9 cellular contexts compared by ENCODE assay signal in genomic region chr3:186534113-186534669, GRCh38. TPM values are rescaled to one million over a fixed set of nuclear protein-coding genes. Genes with fewer than 3 reads are reported as not detected.
A peak's percentile ranks its signal among the peaks of the same experiment; 100 is the strongest.
DNase-seq lines count a peak whose midpoint lies in the region; ATAC-seq, FAIRE-seq and TF ChIP-seq lines count a peak whose summit lies in the region.
"Had no signal": no experiment of that assay in that cellular context is flagged by ENCODE, and none has a peak within 500 bp of the region (broad histone marks: within the 10 kb centered on the region; RNA-seq: fewer than 3 reads in every experiment).

No MANE protein-coding gene starts in this region.

- no peaks in the 10 kb centered on the region for H4K20me1 ChIP-seq in SU-DHL-6 (ENCODE audit: low read depth, low read length)

- H3K27ac ChIP-seq in SU-DHL-6 (ENCODE audit: low read depth, low read length) (peak overlapping the region; percentile 87), left lung (no peak overlapping the region)

- peak overlapping the region; percentile 32 for H3K9ac ChIP-seq in SU-DHL-6 (ENCODE audit: low read length)

- no peaks in the 10 kb centered on the region for H3K4me1 ChIP-seq in left lung

- no peak overlapping the region for H3K4me3 ChIP-seq in SU-DHL-6 (ENCODE audit: insufficient read depth, low read length, poor library complexity, severe bottlenecking)
- H3K4me3 ChIP-seq in left lung = no peak overlapping the region

- no peaks in the 10 kb centered on the region for H3K9me2 ChIP-seq in SU-DHL-6 (replicated peaks; ENCODE audit: insufficient read depth, low read length)

- no peaks in the 10 kb centered on the region for H3K36me3 ChIP-seq in SU-DHL-6 (ENCODE audit: low read length)
- H3K36me3 ChIP-seq in left lung = peaks cover 0 to 6% of the 10 kb centered on the region in 2 donors

- TF ChIP-seq CTCF in SU-DHL-6 (IDR thresholded peaks at IDR 0.05; ENCODE audit: insufficient read depth, low read length, poor library complexity, severe bottlenecking) (no peak), left lung (IDR thresholded peaks at IDR 0.05) (no peak)

- FAIRE-seq in H54 (lab: Jason Lieb, UNC) = no peak

- no peaks in the 10 kb centered on the region for H3K9me3 ChIP-seq in SU-DHL-6 (ENCODE audit: insufficient read depth, low read length)
- no peaks in the 10 kb centered on the region for H3K9me3 ChIP-seq in left lung

- DNase-seq in left lung (no peak), islet precursor cell (no peak), DMS153 (lab: John Stamatoyannopoulos, UW) (no peak), H54 (ENCODE audit: insufficient read length, low spot score) (no peak), cerebellar cortex (ENCODE audit: low spot score) (no peak)

- ATAC-seq in GM19025 (IDR thresholded peaks at IDR 0.05; ENCODE audit: low read depth, unreplicated experiment) = peak; percentile 68
- ATAC-seq in HG02943 (IDR thresholded peaks at IDR 0.05; ENCODE audit: low read depth, unreplicated experiment) = peak; percentile 63
- ATAC-seq in left lung = peak; percentile 64

- no peaks in the 10 kb centered on the region for H3K79me2 ChIP-seq in SU-DHL-6 (ENCODE audit: insufficient read depth, low read length)

- H3K4me2 ChIP-seq in SU-DHL-6 (ENCODE audit: low read depth, low read length, poor library complexity, severe bottlenecking) = peak overlapping the region; percentile 51

- peak overlapping the region; percentile 17 for H2AFZ ChIP-seq in SU-DHL-6 (ENCODE audit: low read depth, low read length, severe bottlenecking)

- peaks cover 17% of the 10 kb centered on the region for H3F3A ChIP-seq in SU-DHL-6 (ENCODE audit: insufficient read depth)

- H3K27me3 ChIP-seq in SU-DHL-6 (ENCODE audit: low read length) (no peaks in the 10 kb centered on the region), left lung (no peaks in the 10 kb centered on the region)

- no peak for TF ChIP-seq POLR2A in H54 (IDR thresholded peaks at IDR 0.05; ENCODE audit: low read depth, low read length)

- intact Hi-C loops in left lung (cut with DNase I) = loop anchor here in 1 of 2 donors (10.0 kb wide), 1 partner anchor 549 kb away; no protein-coding TSS in a partner anchor

RNA-seq across cellular contexts. Expression of gene CRYGS, which starts 10.0 kb away (rescaled TPM):
- 1 to 10 TPM; 1.8 to 3.7 TPM for total RNA-seq in left lung
- total RNA-seq: epithelial cell of proximal tubule had no signal

RNA-seq across cellular contexts. Expression of gene TBCCD1, which starts 32.9 kb away (rescaled TPM):
- total RNA-seq in left lung = 10 to 100 TPM; 11.6 to 12.1 TPM

RNA-seq across cellular contexts. Expression of gene DNAJB11, which starts 36.3 kb away (rescaled TPM):
- 10 to 100 TPM; 46.8 to 78.3 TPM for total RNA-seq in left lung
